In the genomic region with DNA sequence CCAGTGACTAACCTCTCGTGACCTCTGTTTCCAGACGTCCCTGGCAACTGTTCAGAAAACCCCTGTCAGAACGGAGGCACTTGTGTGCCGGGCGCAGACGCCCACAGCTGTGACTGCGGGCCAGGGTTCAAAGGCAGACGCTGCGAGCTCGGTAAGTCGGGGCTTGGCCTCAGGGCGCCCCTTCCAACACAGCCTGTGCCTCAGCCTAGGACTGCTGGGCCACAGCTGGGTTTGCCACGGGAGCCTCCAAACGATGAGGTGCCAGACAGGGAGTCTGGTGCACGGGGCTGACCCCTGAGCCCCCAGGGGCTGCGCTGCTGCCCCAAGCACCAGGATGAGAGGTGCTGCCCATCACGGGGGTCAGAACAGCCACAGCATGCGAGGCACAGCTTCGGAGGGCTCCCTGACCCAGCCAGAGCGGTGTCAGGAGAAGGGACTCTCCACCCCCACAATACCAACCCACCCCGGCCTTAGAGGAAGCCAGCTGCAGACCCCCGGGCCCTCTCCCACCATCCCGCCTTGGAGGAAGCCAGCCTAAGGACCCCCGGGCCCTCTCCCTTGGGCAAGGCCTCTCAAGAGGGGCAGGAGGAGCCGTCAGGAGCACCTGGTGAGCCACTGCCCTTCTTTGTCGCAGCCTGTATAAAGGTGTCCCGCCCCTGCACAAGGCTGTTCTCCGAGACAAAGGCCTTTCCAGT, we compare ENCODE assay signal across 18 cellular contexts. TPM values are rescaled to one million over a fixed set of nuclear protein-coding genes. Genes with fewer than 3 reads are reported as not detected.
DNase-seq lines count a peak whose midpoint lies in the region; ATAC-seq, FAIRE-seq and TF ChIP-seq lines count a peak whose summit lies in the region.
"Had no signal": no experiment of that assay in that cellular context is flagged by ENCODE, and none has a peak within 500 bp of the region (broad histone marks: within the 10 kb centered on the region; RNA-seq: fewer than 3 reads in every experiment).

No MANE protein-coding gene starts in this region.

- H3K9me3 ChIP-seq in K562 (replicated peaks; ENCODE audit: control insufficient read depth, insufficient read depth, low read depth, low read length): no peaks in the 10 kb centered on the region
- no peaks in the 10 kb centered on the region for H3K9me3 ChIP-seq in mucosa of descending colon

- no peaks in the 10 kb centered on the region for H3K27me3 Mint-ChIP-seq in stimulated activated naive CD8-positive, alpha-beta T cell treated with anti-CD3 and anti-CD28 coated beads, Interleukin-15, amount 100 ng/mL, for 72 hours
- H3K27me3 Mint-ChIP-seq: dendritic cell treated with granulocyte-macrophage colony-stimulating factor and Interleukin-4, amounts not matched to agents 40 ng/mL and 50 ng/mL, for 4 days; memory B cell had no signal

- no peaks in the 10 kb centered on the region for H3K27me3 ChIP-seq in K562 (ENCODE audit: control insufficient read depth in 2 of 2, insufficient read depth in 2 of 2, low read length in 2 of 2)

- CTCF ChIA-PET in K562 (lab: Yijun Ruan, JAX; ENCODE audit: low intra/inter-chr PET ratio): no interaction called here

- no peak overlapping the region for H3K9ac ChIP-seq in K562 (ENCODE audit: insufficient read depth in 1 of 2, low read depth in 2 of 2, low read length in 2 of 2)

- TF ChIP-seq CTCF in K562 (IDR thresholded peaks at IDR 0.05 in 2 of 3, conservative IDR thresholded peaks at IDR 0.05 in 1 of 3; ENCODE audit: insufficient read depth in 2 of 3, low read depth in 1 of 3, low read length in 3 of 3): no peak
- TF ChIP-seq CTCF in mucosa of descending colon (IDR thresholded peaks at IDR 0.05): no peak

- peak overlapping the region in 1 of 2 donors; percentile 81 for H3K27ac Mint-ChIP-seq in stimulated activated naive CD8-positive, alpha-beta T cell treated with anti-CD3 and anti-CD28 coated beads, Interleukin-15, amount 100 ng/mL, for 72 hours
- H3K27ac Mint-ChIP-seq: dendritic cell treated with granulocyte-macrophage colony-stimulating factor and Interleukin-4, amounts not matched to agents 40 ng/mL and 50 ng/mL, for 4 days had no signal

- no peak for FAIRE-seq in K562 (lab: Jason Lieb, UNC)

- no TSS peak for BruUV-seq in K562 (replicated peaks; lab: Mats Ljungman, UMichigan)

- H3K4me3 Mint-ChIP-seq in stimulated activated naive CD8-positive, alpha-beta T cell treated with anti-CD3 and anti-CD28 coated beads, Interleukin-15, amount 100 ng/mL, for 72 hours: no peak overlapping the region
- H3K4me3 Mint-ChIP-seq: dendritic cell treated with granulocyte-macrophage colony-stimulating factor and Interleukin-4, amounts not matched to agents 40 ng/mL and 50 ng/mL, for 4 days; memory B cell had no signal

- peaks cover 12% of the 10 kb centered on the region for H3K4me1 Mint-ChIP-seq in stimulated activated naive CD8-positive, alpha-beta T cell treated with anti-CD3 and anti-CD28 coated beads, Interleukin-15, amount 100 ng/mL, for 72 hours

- H2AFZ ChIP-seq in K562 (ENCODE audit: low read depth, low read length): no peak overlapping the region

- H3K9me3 Mint-ChIP-seq in stimulated activated naive CD8-positive, alpha-beta T cell treated with anti-CD3 and anti-CD28 coated beads, Interleukin-15, amount 100 ng/mL, for 72 hours: no peaks in the 10 kb centered on the region
- H3K9me3 Mint-ChIP-seq: dendritic cell treated with granulocyte-macrophage colony-stimulating factor and Interleukin-4, amounts not matched to agents 40 ng/mL and 50 ng/mL, for 4 days had no signal

- no peak for TF ChIP-seq EP300 in K562 (IDR thresholded peaks at IDR 0.05; ENCODE audit: low read length)

- H3K4me2 ChIP-seq in K562 (ENCODE audit: insufficient read depth, low read length): no peak overlapping the region

- H4K20me1 ChIP-seq in K562 (replicated peaks; ENCODE audit: control insufficient read depth, insufficient read depth, low read length): no peaks in the 10 kb centered on the region

- H3K9me1 ChIP-seq in K562 (ENCODE audit: control insufficient read depth, insufficient read depth, low read length): no peaks in the 10 kb centered on the region

- in situ Hi-C loops in K562 (cut with MboI): no loop called here

- no peak for DNase-seq in stimulated activated naive CD8-positive, alpha-beta T cell treated with anti-CD3 and anti-CD28 coated beads, Interleukin-15, amount 100 ng/mL, for 72 hours
- no peak for DNase-seq in stimulated activated naive CD8-positive, alpha-beta T cell treated with anti-CD3 and anti-CD28 coated beads, Interleukin-15, Interleukin-2, amounts not matched to agents 100 U/mL and 50 U/mL, for 24 hours
- DNase-seq in K562 (ENCODE audit: extremely low read depth in 1 of 4, low spot score in 3 of 4) (no peak), mucosa of descending colon (no peak), NCI-H510A (lab: John Stamatoyannopoulos, UW) (no peak)
- DNase-seq: activated CD4-positive, CD25-positive, alpha-beta regulatory T cell; activated naive CD4-positive, alpha-beta T cell treated with Interleukin-2 at 50 U/mL for 16 hours; Calu3; NCI-H1694; retina; SHP77; T-helper 2 cell had no signal

- POLR2A ChIA-PET in K562 (lab: Yijun Ruan, JAX): interaction anchor here (0.6 kb wide), 2 partner anchors 10 to 360 kb away, joined by 3 read pairs; no protein-coding TSS in a partner anchor

- no peak for TF ChIP-seq RAD21 in K562 (CRISPR knock-in tag; conservative IDR thresholded peaks at IDR 0.05 in 1 of 2, IDR thresholded peaks at IDR 0.05 in 1 of 2)

- no peak for TF ChIP-seq POLR2A in K562 (conservative IDR thresholded peaks at IDR 0.05)

- H3K4me1 ChIP-seq in K562 (replicated peaks in 1 of 2; ENCODE audit: control insufficient read depth in 2 of 2, insufficient read depth in 2 of 2, low read length in 2 of 2) (peaks cover 0 to 7% of the 10 kb centered on the region in 2 experiments; a peak in 2 of 5 replicates), mucosa of descending colon (ENCODE audit: low read depth) (no peaks in the 10 kb centered on the region)

- WGBS in K562 (ENCODE audit: insufficient coverage, low coverage, missing lambda C conversion rate): 67% methylated on average over 9 of the region's 28 CpGs

- H3K79me2 ChIP-seq in K562 (ENCODE audit: control insufficient read depth, insufficient read depth, low read length): no peaks in the 10 kb centered on the region

- peak; percentile 21 for ATAC-seq in stimulated activated naive CD8-positive, alpha-beta T cell treated with anti-CD3 and anti-CD28 coated beads, Interleukin-15, amount 100 ng/mL, for 72 hours
- no peak for ATAC-seq in stimulated activated naive CD8-positive, alpha-beta T cell treated with anti-CD3 and anti-CD28 coated beads, Interleukin-15, Interleukin-2, amounts not matched to agents 100 U/mL and 50 U/mL, for 24 hours
- no peak for ATAC-seq in K562
- ATAC-seq in mucosa of descending colon: peak; percentile 18
- ATAC-seq in HG03342 (IDR thresholded peaks at IDR 0.05; ENCODE audit: unreplicated experiment): no peak
- ATAC-seq in GM19395 (IDR thresholded peaks at IDR 0.05; ENCODE audit: unreplicated experiment): no peak
- ATAC-seq in GM19455 (IDR thresholded peaks at IDR 0.05; ENCODE audit: unreplicated experiment): no peak

- H3K4me3 ChIP-seq in K562 (no peak overlapping the region), mucosa of descending colon (no peak overlapping the region)

- no peaks in the 10 kb centered on the region; the same call in 2 of the 3 replicates for H3K36me3 ChIP-seq in K562 (ENCODE audit: control insufficient read depth, insufficient read depth, low read length)
- H3K36me3 ChIP-seq in mucosa of descending colon (ENCODE audit: low read depth): no peaks in the 10 kb centered on the region

- intact Hi-C loops in K562 (cut with micrococcal nuclease): no loop called here
- intact Hi-C loops in mucosa of descending colon (cut with DNase I, micrococcal nuclease): no loop called here

- H3K27ac ChIP-seq in K562 (ENCODE audit: extremely low read depth, low read depth, low read length): no peak overlapping the region
- H3K27ac ChIP-seq: epithelial cell of prostate had no signal

TF ChIP-seq in K562, 482 proteins besides CTCF, POLR2A, EP300 and RAD21:
- no peak for TF ChIP-seq CBX3 (IDR thresholded peaks at IDR 0.05; ENCODE audit: borderline replicate concordance in 1 of 2, low read length in 2 of 2)
- no peak for TF ChIP-seq ZBTB7A (IDR thresholded peaks at IDR 0.05; ENCODE audit: borderline replicate concordance, control insufficient read depth, low read depth, low read length)
- no peak for TF ChIP-seq BRF1 (IDR thresholded peaks at IDR 0.05; ENCODE audit: borderline replicate concordance, extremely low read depth, insufficient read length)
- TF ChIP-seq RBM14 (IDR thresholded peaks at IDR 0.05; ENCODE audit: borderline replicate concordance, insufficient read depth, low read depth, low read length): no peak
- 0 out of 2 replicates have a peak, but pooled peaks have one; percentile 37 for TF ChIP-seq POLR2G (IDR thresholded peaks at IDR 0.05; ENCODE audit: low read depth, low read length)

RNA-seq across cellular contexts. Expression of a gene that starts 20.3 kb away (rescaled TPM):
- 70.3 and 123 TPM in 2 replicates for total RNA-seq in K562 (2011; cell fraction: chromatin; rRNA removed; ENCODE audit: low replicate concordance)
- total RNA-seq in K562 (2011; cell fraction: nucleolus; rRNA removed): 28.5 and 39.6 TPM in 2 replicates
- total RNA-seq in K562 (2011; cell fraction: nucleoplasm; rRNA removed): 54.6 and 75.2 TPM in 2 replicates
- total RNA-seq in K562 (2014; rRNA removed): 15.6 and 19.7 TPM in 2 replicates
- total RNA-seq in K562 (2014; rRNA removed; fragmentation: Illumina TruSeq; extraction: Trizol): 21.2 and 25.4 TPM in 2 replicates
- total RNA-seq in K562 (2015; rRNA removed; fragmentation: Illumina TruSeq; extraction: Trizol): 22.8 and 23.6 TPM in 2 replicates
- 15.3 and 16.4 TPM in 2 replicates for total RNA-seq in K562 (2021)
- 19.5 and 29.6 TPM in 2 replicates for polyA plus RNA-seq in K562 (2011; rRNA removed)
- polyA plus RNA-seq in K562 (2011; cell fraction: cytosol; rRNA removed): 16.3 and 21.8 TPM in 2 replicates
- polyA plus RNA-seq in K562 (2011; cell fraction: nucleus; rRNA removed): 73.0 and 73.6 TPM in 2 replicates
- polyA plus RNA-seq in K562 (2012): 15.1 and 16.1 TPM in 2 replicates
- polyA plus RNA-seq in K562 (2014; fragmentation: Illumina TruSeq; extraction: Trizol): 26.7 and 28.1 TPM in 2 replicates
- 10 to 100 TPM; 15.8 to 20.9 TPM for polyA plus RNA-seq in K562 (2014; fragmentation: Nextera tagmentation; extraction: Ambion mirVana)
- 24.7 and 36.8 TPM in 2 replicates for polyA plus RNA-seq in K562 (2014; rRNA removed)
- polyA minus RNA-seq in K562 (2011; rRNA and poly(A)+ RNA removed): 49.2 and 52.4 TPM in 2 replicates
- 6.7 and 9.1 TPM in 2 replicates for polyA minus RNA-seq in K562 (2011; cell fraction: cytosol; rRNA and poly(A)+ RNA removed)
- 18.4 and 38.4 TPM in 2 replicates for polyA minus RNA-seq in K562 (2011; cell fraction: nucleus; rRNA and poly(A)+ RNA removed)
- 10 to 100 TPM; 25.4 to 41.7 (median 32.2) TPM for total RNA-seq in mucosa of descending colon

Comparison
In these comparisons a context has a peak if more than half of its experiments do, and no peak if none do; other contexts are left out.
1. ATAC-seq: peak in stimulated activated naive CD8-positive, alpha-beta T cell treated with anti-CD3 and anti-CD28 coated beads, Interleukin-15, amount 100 ng/mL, for 72 hours (single experiment) and mucosa of descending colon (single experiment); none in stimulated activated naive CD8-positive, alpha-beta T cell treated with anti-CD3 and anti-CD28 coated beads, Interleukin-15, Interleukin-2, amounts not matched to agents 100 U/mL and 50 U/mL, for 24 hours (single experiment), K562 (single experiment), HG03342 (single experiment), GM19395 (single experiment) and GM19455 (single experiment).